32 cellular contexts compared by ENCODE assay signal in the genomic region with DNA sequence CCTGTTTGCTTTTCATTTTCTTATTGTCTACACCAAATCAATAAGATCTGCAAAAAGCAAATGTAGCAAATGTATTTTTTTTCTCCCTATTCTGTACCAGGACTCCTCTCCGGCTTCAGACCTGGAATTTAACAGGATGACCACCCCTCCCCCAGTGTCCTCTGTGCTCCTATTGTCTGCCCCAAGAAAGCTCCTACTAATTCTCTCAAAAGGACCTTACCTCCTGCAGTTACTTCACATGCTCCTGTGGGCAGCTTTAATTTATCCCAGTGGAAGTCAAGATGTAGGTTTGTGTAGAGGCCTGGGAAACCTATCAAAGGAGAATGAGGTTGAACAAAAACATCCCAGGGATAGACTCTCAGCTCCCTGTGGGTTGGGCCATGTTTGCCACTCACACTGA. TPM values are rescaled to one million over a fixed set of nuclear protein-coding genes. Genes with fewer than 3 reads are reported as not detected.
"Had no signal": no experiment of that assay in that cellular context is flagged by ENCODE, and none has a peak within 500 bp of the region (broad histone marks: within the 10 kb centered on the region; RNA-seq: fewer than 3 reads in every experiment).

No MANE protein-coding gene starts in this region.

- H3K36me3 Mint-ChIP-seq: T-cell had no signal

- H3K4me2 ChIP-seq: KMS-11, PC-9 had no signal

- H3K27me3 Mint-ChIP-seq: T-helper 17 cell had no signal

- ATAC-seq: Right ventricle myocardium inferior, SK-N-SH treated with all-trans-retinoic acid at 6 μM for 48 hours, T-cell, T-helper 17 cell had no signal

- H2AFZ ChIP-seq: PC-9 had no signal

- H3K27ac ChIP-seq: KMS-11, PC-9, RWPE1, VCaP had no signal

- H3K9ac ChIP-seq: KMS-11 had no signal

- H3K4me3 Mint-ChIP-seq: activated CD4-positive, alpha-beta memory T cell treated with anti-CD3 and anti-CD28 coated beads, Interleukin-2, amount 10 ng/mL, durations not matched to agents 7 days and 5 days; activated naive CD4-positive, alpha-beta T cell treated with anti-CD3 and anti-CD28 coated beads, Interleukin-2, amount 50 U/mL, for 24 hours; activated T-cell treated with anti-CD3 and anti-CD28 coated beads, Interleukin-2, amount 50 U/mL, for 24 hours; brain; T-cell; T-helper 17 cell had no signal

- H3K4me3 ChIP-seq: PC-9 had no signal

- FAIRE-seq: bronchial epithelial cell, RCC 7860 had no signal

- H3K4me1 Mint-ChIP-seq: activated naive CD4-positive, alpha-beta T cell treated with anti-CD3 and anti-CD28 coated beads, Interleukin-2, amount 50 U/mL, for 24 hours; T-cell; T-helper 17 cell had no signal

- H3K27ac Mint-ChIP-seq: activated CD4-positive, alpha-beta memory T cell treated with anti-CD3 and anti-CD28 coated beads, Interleukin-2, amount 10 ng/mL, durations not matched to agents 7 days and 5 days; activated naive CD4-positive, alpha-beta T cell treated with anti-CD3 and anti-CD28 coated beads, Interleukin-2, amount 50 U/mL, for 24 hours; activated T-cell treated with anti-CD3 and anti-CD28 coated beads, Interleukin-2, amount 50 U/mL, for 24 hours; activated T-helper 2 cell treated with anti-CD3 and anti-CD28 coated beads, Interferon-gamma antibody, Interleukin-2, Interleukin-4, amounts not matched to agents 10 μg/mL and 5 μg/mL and 100 μg/mL, durations not matched to agents 14 hours and 24 hours and 36 hours; T-cell; T-helper 17 cell had no signal

- DNase-seq: activated CD4-positive, alpha-beta memory T cell treated with anti-CD3 and anti-CD28 coated beads, Interleukin-2, amount 10 ng/mL, durations not matched to agents 7 days and 5 days; activated CD4-positive, alpha-beta T cell treated with anti-CD3 and anti-CD28 coated beads for 1 hour; activated CD4-positive, alpha-beta T cell treated with anti-CD3 and anti-CD28 coated beads for 48 hours; activated CD4-positive, CD25-positive, alpha-beta regulatory T cell; activated gamma-delta T cell; activated naive CD4-positive, alpha-beta T cell treated with Interleukin-2 at 50 U/mL for 16 hours; activated T-cell treated with anti-CD3 and anti-CD28 coated beads, Interleukin-2, amount 50 U/mL, for 24 hours; anterior cingulate cortex; caudate nucleus; MM.1S; MV-4-11; NCI-H1092; NCI-H1436 treated with DMSO at 0.1 percent for 48 hours; NCI-H1694 treated with DMSO at 0.1 percent for 48 hours; NCI-H2029; NCI-H345; NCI-H524 treated with DMSO at 0.1 percent for 48 hours; PC-9; SIG-M5; T-cell; T-helper 17 cell had no signal

RNA-seq across cellular contexts. Expression of gene PLXNA4, which starts 31.3 kb away (rescaled TPM):
- total RNA-seq: LHCN-M2 had no signal
